In the genomic region with DNA sequence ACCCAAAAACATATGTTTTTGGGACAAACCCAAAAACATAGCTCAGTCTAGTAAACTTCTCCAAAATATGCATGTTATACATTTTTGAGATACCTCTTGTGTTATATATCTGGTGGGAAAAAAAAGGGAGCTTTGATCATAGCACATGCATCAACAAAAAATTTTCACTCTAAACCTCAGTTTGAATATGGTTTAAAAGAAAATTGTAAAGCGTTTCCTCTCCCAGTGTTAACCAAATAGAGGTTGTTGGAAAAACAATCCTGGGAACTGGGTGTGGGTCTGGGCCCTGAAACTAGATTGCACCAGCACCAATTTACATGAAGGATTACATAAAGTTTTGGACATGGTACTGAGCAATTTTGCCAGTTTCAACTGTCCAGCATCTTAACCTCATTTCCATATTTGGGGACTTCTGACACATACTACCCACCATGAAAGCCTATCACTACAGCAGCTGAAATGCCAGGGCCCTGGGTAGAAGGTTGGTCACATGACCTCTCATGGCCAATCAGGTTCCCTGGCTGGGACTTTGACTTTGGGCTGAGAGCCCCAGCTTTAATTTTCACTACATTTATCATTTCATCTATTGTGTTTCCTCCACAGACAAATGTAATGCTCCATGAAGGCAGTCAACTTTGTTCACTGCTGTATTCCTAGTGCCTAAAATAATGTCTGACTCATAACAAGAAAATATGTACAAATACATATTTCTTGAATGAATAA, we compare ENCODE assay signal across 32 cellular contexts.
DNase-seq lines count a peak whose midpoint lies in the region; ATAC-seq and TF ChIP-seq lines count a peak whose summit lies in the region.
"Had no signal": no experiment of that assay in that cellular context is flagged by ENCODE, and none has a peak within 500 bp of the region (broad histone marks: within the 10 kb centered on the region; RNA-seq: fewer than 3 reads in every experiment).

No MANE protein-coding gene starts in this region.

- peak overlapping the region; percentile 19; the same call in 1 of the 2 replicates for H3K4ac ChIP-seq in IMR-90 (ENCODE audit: low read depth, low read length)

- no peak overlapping the region for H2BK120ac ChIP-seq in IMR-90 (ENCODE audit: low read depth, low read length)

- H2AK5ac ChIP-seq in IMR-90 (ENCODE audit: low read depth, low read length) = no peak overlapping the region

- POLR2A ChIA-PET in IMR-90 (lab: Charles Lee; ENCODE audit: unreplicated experiment) = no interaction called here

- H3K27ac Mint-ChIP-seq in chondrocyte (ENCODE audit: unreplicated experiment) = peak overlapping the region; percentile 62
- no peak overlapping the region for H3K27ac Mint-ChIP-seq in T-helper 2 cell treated with Interferon-gamma antibody and Interleukin-4, amounts not matched to agents 5 μg/mL and 100 μg/mL, for 36 hours
- H3K27ac Mint-ChIP-seq: activated CD4-positive, alpha-beta T cell treated with anti-CD3 and anti-CD28 coated beads, Interleukin-2, amount 10 ng/mL, durations not matched to agents 24 days and 14 days; activated naive CD8-positive, alpha-beta T cell treated with anti-CD3 and anti-CD28 coated beads, Interleukin-2, amount 10 ng/mL, durations not matched to agents 7 days and 5 days; CD8-positive, alpha-beta T cell; endodermal cell had no signal

- H4K91ac ChIP-seq in IMR-90 (ENCODE audit: insufficient read depth, low read depth, low read length) = no peak overlapping the region; the same call in 1 of the 2 replicates

- no peak overlapping the region for H2BK5ac ChIP-seq in IMR-90 (ENCODE audit: low read depth, low read length, poor library complexity, severe bottlenecking)

- no CpG with 5 or more reads among the region's 1 CpG for WGBS in IMR-90 (ENCODE audit: extremely low coverage in 2 of 2, insufficient read length in 1 of 2), 2 experiments

- no peak overlapping the region for H2AFZ ChIP-seq in IMR-90 (replicated peaks; ENCODE audit: low read length, poor library complexity)

- no peak overlapping the region for H4K5ac ChIP-seq in IMR-90 (ENCODE audit: low read depth, low read length)

- intact Hi-C loops in IMR-90 (cut with micrococcal nuclease) = no loop called here

- peaks cover 4% of the 10 kb centered on the region; the same call in 1 of the 2 replicates for H3K27me3 ChIP-seq in IMR-90 (ENCODE audit: control insufficient read depth, insufficient read depth, low read length)
- H3K27me3 ChIP-seq: BE2C, gastrocnemius medialis, left lung, SJSA1, tibial nerve had no signal

- no peak overlapping the region for H3K18ac ChIP-seq in IMR-90 (ENCODE audit: low read depth, low read length)

- no peak overlapping the region for H3K4me3 ChIP-seq in IMR-90 (ENCODE audit: insufficient read depth, low read depth, low read length)
- H3K4me3 ChIP-seq: gastrocnemius medialis, GM12878, left lung, SJSA1, tibial nerve had no signal

- TF ChIP-seq POLR2A in IMR-90 (IDR thresholded peaks at IDR 0.05; ENCODE audit: low read depth, low read length) = no peak

- H2BK20ac ChIP-seq in IMR-90 (ENCODE audit: low read depth, low read length) = no peak overlapping the region

- H2BK15ac ChIP-seq in IMR-90 (ENCODE audit: low read depth, low read length) = no peak overlapping the region

- peaks cover 4% of the 10 kb centered on the region for H3K9me3 Mint-ChIP-seq in chondrocyte (ENCODE audit: low read depth)
- no peaks in the 10 kb centered on the region for H3K9me3 Mint-ChIP-seq in T-helper 2 cell treated with Interferon-gamma antibody and Interleukin-4, amounts not matched to agents 5 μg/mL and 100 μg/mL, for 36 hours
- H3K9me3 Mint-ChIP-seq: CD8-positive, alpha-beta T cell; central memory CD8-positive, alpha-beta T cell; endodermal cell had no signal

- no peak overlapping the region for H3K9ac ChIP-seq in IMR-90 (ENCODE audit: low read depth, low read length)

- no peaks in the 10 kb centered on the region for H3K9me1 ChIP-seq in IMR-90 (ENCODE audit: insufficient read depth, low read length)

- H3K4me3 Mint-ChIP-seq in chondrocyte (ENCODE audit: unreplicated experiment) = no peak overlapping the region
- H3K4me3 Mint-ChIP-seq in T-helper 2 cell treated with Interferon-gamma antibody and Interleukin-4, amounts not matched to agents 5 μg/mL and 100 μg/mL, for 36 hours = no peak overlapping the region
- H3K4me3 Mint-ChIP-seq: activated CD4-positive, alpha-beta T cell treated with anti-CD3 and anti-CD28 coated beads, Interleukin-2, amount 10 ng/mL, durations not matched to agents 24 days and 14 days; activated naive CD8-positive, alpha-beta T cell treated with anti-CD3 and anti-CD28 coated beads, Interleukin-2, amount 10 ng/mL, durations not matched to agents 7 days and 5 days; CD8-positive, alpha-beta T cell; central memory CD8-positive, alpha-beta T cell; endodermal cell had no signal

- DNase-seq in AG08396 (ENCODE audit: low spot score) (peak; percentile 43), IMR-90 (peak; percentile 21), chondrocyte (ENCODE audit: low spot score) (no peak), iris pigment epithelial cell (ENCODE audit: low read depth) (peak; percentile 35), NCI-H128 (lab: John Stamatoyannopoulos, UW; ENCODE audit: unreplicated experiment) (no peak), GM13977 (ENCODE audit: low spot score) (no peak), iPS-NIHi7 (ENCODE audit: extremely low spot score) (no peak)
- no peak for DNase-seq in T-helper 2 cell treated with Interferon-gamma antibody and Interleukin-4, amounts not matched to agents 5 μg/mL and 100 μg/mL, for 36 hours (ENCODE audit: low spot score)
- DNase-seq: activated CD4-positive, alpha-beta T cell treated with anti-CD3 and anti-CD28 coated beads, Interleukin-2, amount 10 ng/mL, durations not matched to agents 24 days and 14 days; activated gamma-delta T cell; activated naive CD8-positive, alpha-beta T cell treated with anti-CD3 and anti-CD28 coated beads, Interleukin-2, amount 10 ng/mL, durations not matched to agents 7 days and 5 days; activated T-cell treated with anti-CD3 and anti-CD28 coated beads, Interleukin-2, amount 50 U/mL, for 1 hour; BE2C; CD8-positive, alpha-beta T cell; dermis blood vessel endothelial cell; endodermal cell; gastrocnemius medialis; hippocampal formation; left lung; mesenchymal stem cell; NCI-H1048; NCI-H1694 treated with DMSO at 0.1 percent for 48 hours; NCI-H446 treated with DMSO at 0.1 percent for 48 hours; NCI-H774; RPMI8226; stimulated activated CD4-positive, alpha-beta T cell treated with anti-CD3 and anti-CD28 coated beads, Interleukin-12 subunit alpha, Interleukin-12 subunit beta, amount 100 ng/mL, for 4 hours; stimulated activated CD4-positive, alpha-beta T cell treated with anti-CD3 and anti-CD28 coated beads, Interleukin-2, amount 100 ng/mL, for 48 hours had no signal

- dilution Hi-C loops in IMR-90 (cut with HindIII; ENCODE audit: low sequenced_read_pairs, unreplicated experiment) = no loop called here

- TF ChIP-seq RAD21 in IMR-90 (IDR thresholded peaks at IDR 0.05; ENCODE audit: low read length) = no peak

- ATAC-seq in IMR-90 (ENCODE audit: low read depth) = peak; percentile 49
- ATAC-seq: CD8-positive, alpha-beta T cell; esophagus mucosa; gastrocnemius medialis; GM12878; left lung had no signal

- H2AK9ac ChIP-seq in IMR-90 (replicated peaks; ENCODE audit: low read depth, low read length, poor library complexity) = no peak overlapping the region

- H3K14ac ChIP-seq in IMR-90 (replicated peaks; ENCODE audit: low read depth, low read length) = no peak overlapping the region

- peak overlapping the region; percentile 58; the same call in 1 of the 2 replicates for H3K27ac ChIP-seq in IMR-90 (ENCODE audit: insufficient read depth, low read length)
- H3K27ac ChIP-seq: gastrocnemius medialis, left lung, SJSA1, tibial nerve had no signal

- H3K56ac ChIP-seq in IMR-90 (ENCODE audit: extremely low read depth, insufficient read depth, low read length) = no peak overlapping the region

- no peak overlapping the region for H3K23ac ChIP-seq in IMR-90 (ENCODE audit: low read depth, low read length)

- H3K36me3 ChIP-seq in IMR-90 (ENCODE audit: control insufficient read depth, insufficient read depth, low read length) = no peaks in the 10 kb centered on the region
- H3K36me3 ChIP-seq: BE2C, gastrocnemius medialis, left lung, SJSA1, tibial nerve had no signal

- 0 out of 4 replicates have a peak overlapping the region, but pooled peaks of 1 of the 2 experiments have one; percentile 21 for H4K8ac ChIP-seq in IMR-90 (ENCODE audit: low read depth in 2 of 2, low read length in 2 of 2)

- CTCF ChIA-PET in IMR-90 (lab: Yijun Ruan, JAX) = no interaction called here

- H3K4me2 ChIP-seq in IMR-90 (ENCODE audit: low read depth, low read length) = no peak overlapping the region

- TF ChIP-seq CTCF in IMR-90 (conservative IDR thresholded peaks at IDR 0.05; ENCODE audit: low read depth, low read length) (no peak), chondrocyte (IDR thresholded peaks at IDR 0.05) (no peak), GM13977 (IDR thresholded peaks at IDR 0.05; ENCODE audit: extremely low read depth, insufficient read depth, missing control alignments) (no peak)

- in situ Hi-C loops in IMR-90 (cut with MboI; ENCODE audit: low sequenced_read_pairs) (no loop called here), GM13977 (cut with MboI; ENCODE audit: low pct_unique_long_range_greater_than_20kb, low sequenced_read_pairs, unreplicated experiment) (no loop called here)

- no TSS peak for BruUV-seq in IMR-90 (replicated peaks; lab: Mats Ljungman, UMichigan)

- H4K20me1 ChIP-seq in IMR-90 (ENCODE audit: insufficient read depth, low read length) = no peaks in the 10 kb centered on the region

- no peaks in the 10 kb centered on the region for H3K36me3 Mint-ChIP-seq in chondrocyte (ENCODE audit: low read depth)
- no peaks in the 10 kb centered on the region for H3K36me3 Mint-ChIP-seq in T-helper 2 cell treated with Interferon-gamma antibody and Interleukin-4, amounts not matched to agents 5 μg/mL and 100 μg/mL, for 36 hours (ENCODE audit: low read depth)
- H3K36me3 Mint-ChIP-seq: activated naive CD8-positive, alpha-beta T cell treated with anti-CD3 and anti-CD28 coated beads, Interleukin-2, amount 10 ng/mL, durations not matched to agents 7 days and 5 days; CD8-positive, alpha-beta T cell had no signal

- no peaks in the 10 kb centered on the region for H3K79me1 ChIP-seq in IMR-90 (ENCODE audit: low read depth in 1 of 2, low read length in 2 of 2)

- no peaks in the 10 kb centered on the region for H3K9me3 ChIP-seq in IMR-90 (ENCODE audit: control insufficient read depth, insufficient read depth, low read length)
- H3K9me3 ChIP-seq: BE2C, gastrocnemius medialis, left lung, SJSA1, tibial nerve had no signal

- no peaks in the 10 kb centered on the region for H3K27me3 Mint-ChIP-seq in chondrocyte (ENCODE audit: low read depth)
- H3K27me3 Mint-ChIP-seq in T-helper 2 cell treated with Interferon-gamma antibody and Interleukin-4, amounts not matched to agents 5 μg/mL and 100 μg/mL, for 36 hours (ENCODE audit: low read depth) = peaks cover 18% of the 10 kb centered on the region

- H3K4me1 Mint-ChIP-seq in chondrocyte (ENCODE audit: low read depth) = peaks cover 33% of the 10 kb centered on the region
- no peaks in the 10 kb centered on the region for H3K4me1 Mint-ChIP-seq in T-helper 2 cell treated with Interferon-gamma antibody and Interleukin-4, amounts not matched to agents 5 μg/mL and 100 μg/mL, for 36 hours (ENCODE audit: low read depth)
- H3K4me1 Mint-ChIP-seq: activated CD4-positive, alpha-beta T cell treated with anti-CD3 and anti-CD28 coated beads, Interleukin-2, amount 10 ng/mL, durations not matched to agents 24 days and 14 days; activated naive CD8-positive, alpha-beta T cell treated with anti-CD3 and anti-CD28 coated beads, Interleukin-2, amount 10 ng/mL, durations not matched to agents 7 days and 5 days; central memory CD8-positive, alpha-beta T cell; endodermal cell had no signal

- H3K4me1 ChIP-seq in IMR-90 (ENCODE audit: control insufficient read depth, insufficient read depth, low read length) = no peaks in the 10 kb centered on the region; the same call in 1 of the 2 replicates
- H3K4me1 ChIP-seq: BE2C, gastrocnemius medialis, SJSA1 had no signal

Comparison
In these comparisons a context has a peak if more than half of its experiments do, and no peak if none do; other contexts are left out.
1. DNase-seq: peak in AG08396 (single experiment), IMR-90 (single experiment) and iris pigment epithelial cell (single experiment); none in chondrocyte (single experiment), T-helper 2 cell treated with Interferon-gamma antibody and Interleukin-4, amounts not matched to agents 5 μg/mL and 100 μg/mL, for 36 hours (single experiment), NCI-H128 (single experiment), GM13977 (single experiment) and iPS-NIHi7 (single experiment).